Comparison of ENCODE assay signal across 21 cellular contexts in genomic region chr2:10357193-10357592, GRCh38.
"Had no signal": no experiment of that assay in that cellular context is flagged by ENCODE, and none has a peak within 500 bp of the region (broad histone marks: within the 10 kb centered on the region; RNA-seq: fewer than 3 reads in every experiment).

No MANE protein-coding gene starts in this region.

- H3K4me3 Mint-ChIP-seq: activated CD4-positive, alpha-beta T cell treated with anti-CD3 and anti-CD28 coated beads for 36 hours; activated naive CD8-positive, alpha-beta T cell treated with anti-CD3 and anti-CD28 coated beads, Interleukin-2, amount 10 ng/mL, durations not matched to agents 7 days and 5 days; activated T-helper 1 cell treated with anti-CD3 and anti-CD28 coated beads, Interleukin-12 subunit alpha, Interleukin-12 subunit beta, Interleukin-2, Interleukin-4 antibody, amounts not matched to agents 30 ng/mL and 10 ng/mL and 1 ng/mL, durations not matched to agents 14 hours and 24 hours and 36 hours; mesothelial cell of epicardium; neural crest cell; T-cell; T-helper 2 cell treated with Interferon-gamma antibody and Interleukin-4, amounts not matched to agents 5 μg/mL and 100 μg/mL, for 36 hours had no signal

- H3K36me3 ChIP-seq: ascending aorta, transverse colon had no signal

- H3K27me3 Mint-ChIP-seq: activated CD4-positive, alpha-beta T cell treated with anti-CD3 and anti-CD28 coated beads for 36 hours; activated naive CD8-positive, alpha-beta T cell treated with anti-CD3 and anti-CD28 coated beads, Interleukin-2, amount 10 ng/mL, durations not matched to agents 7 days and 5 days; naive B cell; T-cell had no signal

- H3K4me1 ChIP-seq: ascending aorta, gastroesophageal sphincter, transverse colon had no signal

- FAIRE-seq: endothelial cell of umbilical vein had no signal

- H3K36me3 Mint-ChIP-seq: mesothelial cell of epicardium had no signal

- H3K27me3 ChIP-seq: ascending aorta, gastroesophageal sphincter, spleen, testis, transverse colon had no signal

- H3K4me3 ChIP-seq: ascending aorta, gastroesophageal sphincter, spleen, testis, transverse colon had no signal

- ATAC-seq: activated CD4-positive, alpha-beta T cell treated with anti-CD3 and anti-CD28 coated beads for 36 hours; gastroesophageal sphincter; right cardiac atrium; stimulated activated naive CD8-positive, alpha-beta T cell treated with anti-CD3 and anti-CD28 coated beads, Interleukin-15, Interleukin-2, amounts not matched to agents 100 U/mL and 50 U/mL, for 24 hours had no signal

- H3K27ac Mint-ChIP-seq: activated naive CD8-positive, alpha-beta T cell treated with anti-CD3 and anti-CD28 coated beads, Interleukin-2, amount 10 ng/mL, durations not matched to agents 7 days and 5 days; activated T-helper 1 cell treated with anti-CD3 and anti-CD28 coated beads, Interleukin-12 subunit alpha, Interleukin-12 subunit beta, Interleukin-2, Interleukin-4 antibody, amounts not matched to agents 30 ng/mL and 10 ng/mL and 1 ng/mL, durations not matched to agents 14 hours and 24 hours and 36 hours; mesothelial cell of epicardium; T-helper 2 cell treated with Interferon-gamma antibody and Interleukin-4, amounts not matched to agents 5 μg/mL and 100 μg/mL, for 36 hours had no signal

- DNase-seq: activated CD4-positive, alpha-beta T cell treated with anti-CD3 and anti-CD28 coated beads for 36 hours; activated CD4-positive, CD25-positive, alpha-beta regulatory T cell; activated gamma-delta T cell; activated naive CD8-positive, alpha-beta T cell treated with anti-CD3 and anti-CD28 coated beads, Interleukin-2, amount 10 ng/mL, durations not matched to agents 7 days and 5 days; activated T-cell treated with anti-CD3 and anti-CD28 coated beads for 4 hours; caudate nucleus; naive B cell; occipital lobe; right cardiac atrium; spleen; stimulated activated naive CD8-positive, alpha-beta T cell treated with anti-CD3 and anti-CD28 coated beads, Interleukin-15, Interleukin-2, amounts not matched to agents 100 U/mL and 50 U/mL, for 24 hours; testis; transverse colon had no signal

- H3K9me3 ChIP-seq: ascending aorta, gastroesophageal sphincter, spleen, testis, transverse colon had no signal

- H3K9me3 Mint-ChIP-seq: activated naive CD8-positive, alpha-beta T cell treated with anti-CD3 and anti-CD28 coated beads, Interleukin-2, amount 10 ng/mL, durations not matched to agents 7 days and 5 days; activated T-helper 1 cell treated with anti-CD3 and anti-CD28 coated beads, Interleukin-12 subunit alpha, Interleukin-12 subunit beta, Interleukin-2, Interleukin-4 antibody, amounts not matched to agents 30 ng/mL and 10 ng/mL and 1 ng/mL, durations not matched to agents 14 hours and 24 hours and 36 hours; mesothelial cell of epicardium; naive B cell; neural crest cell; T-cell; T-helper 2 cell treated with Interferon-gamma antibody and Interleukin-4, amounts not matched to agents 5 μg/mL and 100 μg/mL, for 36 hours had no signal

- H3K27ac ChIP-seq: ascending aorta, gastroesophageal sphincter, spleen, testis, transverse colon had no signal
